Comparison of ENCODE assay signal across 18 cellular contexts in genomic region chr5:172712610-172713009, GRCh38. TPM values are rescaled to one million over a fixed set of nuclear protein-coding genes. Genes with fewer than 3 reads are reported as not detected.
DNase-seq lines count a peak whose midpoint lies in the region; ATAC-seq and TF ChIP-seq lines count a peak whose summit lies in the region.
"Had no signal": no experiment of that assay in that cellular context is flagged by ENCODE, and none has a peak within 500 bp of the region (broad histone marks: within the 10 kb centered on the region; RNA-seq: fewer than 3 reads in every experiment).

No MANE protein-coding gene starts in this region.

- no peak overlapping the region for H2AFZ ChIP-seq in neural cell (ENCODE audit: low read depth, low read length)

- no peak for TF ChIP-seq EP300 in neural cell (conservative IDR thresholded peaks at IDR 0.05; ENCODE audit: poor library complexity, severe bottlenecking)

- no peak for TF ChIP-seq RAD21 in neural cell (conservative IDR thresholded peaks at IDR 0.05)

- no peaks in the 10 kb centered on the region for H3K36me3 Mint-ChIP-seq in activated CD4-positive, alpha-beta memory T cell treated with anti-CD3 and anti-CD28 coated beads for 36 hours
- no peaks in the 10 kb centered on the region for H3K36me3 Mint-ChIP-seq in activated CD4-positive, alpha-beta memory T cell treated with anti-CD3 and anti-CD28 coated beads, Interleukin-2, amount 10 ng/mL, durations not matched to agents 7 days and 5 days (ENCODE audit: low read depth)
- no peaks in the 10 kb centered on the region for H3K36me3 Mint-ChIP-seq in activated T-helper 17 cell treated with anti-CD3 and anti-CD28 coated beads, Interleukin-2, amount 50 U/mL, for 72 hours (ENCODE audit: low read depth)
- H3K36me3 Mint-ChIP-seq: CD14-positive monocyte had no signal

- peaks cover 11% of the 10 kb centered on the region for H3K27me3 Mint-ChIP-seq in activated CD4-positive, alpha-beta memory T cell treated with anti-CD3 and anti-CD28 coated beads for 36 hours
- H3K27me3 Mint-ChIP-seq in activated CD4-positive, alpha-beta memory T cell treated with anti-CD3 and anti-CD28 coated beads, Interleukin-2, amount 10 ng/mL, durations not matched to agents 7 days and 5 days = peaks cover 12% of the 10 kb centered on the region
- H3K27me3 Mint-ChIP-seq in activated T-helper 17 cell treated with anti-CD3 and anti-CD28 coated beads, Interleukin-2, amount 50 U/mL, for 72 hours = peaks cover 2% of the 10 kb centered on the region

- CTCF ChIA-PET in activated CD4-positive, alpha-beta memory T cell treated with anti-CD3 and anti-CD28 coated beads for 36 hours (lab: Charles Lee) = interaction anchor here (0.7 to 11.8 kb wide), 8 partner anchors 10 to 253 kb away, joined by 4 to 393 read pairs (median 8); no protein-coding TSS in a partner anchor
- CTCF ChIA-PET in activated CD4-positive, alpha-beta memory T cell treated with anti-CD3 and anti-CD28 coated beads, Interleukin-2, amount 10 ng/mL, durations not matched to agents 7 days and 5 days (lab: Charles Lee) = interaction anchor here (0.6 to 6.2 kb wide), 7 partner anchors 15 to 413 kb away, joined by 3 to 258 read pairs (median 6); partner anchors contain the start of gene DUSP1

- H3K9ac ChIP-seq in adipocyte (ENCODE audit: low read length) (peak overlapping the region; percentile 30), neural cell (ENCODE audit: low read length) (peak overlapping the region; percentile 1)

- no peak overlapping the region for H3K4me2 ChIP-seq in neural cell (ENCODE audit: low read length)

- no peaks in the 10 kb centered on the region for H3K79me2 ChIP-seq in neural cell (replicated peaks; ENCODE audit: insufficient read depth, low read length)

- H3K27ac ChIP-seq in neural cell (ENCODE audit: low read length) (no peak overlapping the region), aorta (ENCODE audit: low read depth in 1 of 2, low read length in 2 of 2) (no peak overlapping the region)
- H3K27ac ChIP-seq: 22Rv1, SK-N-MC had no signal

- H3K36me3 ChIP-seq in adipocyte (ENCODE audit: control insufficient read depth, insufficient read depth, low read length, severe bottlenecking) = no peaks in the 10 kb centered on the region
- H3K36me3 ChIP-seq in neural cell (ENCODE audit: insufficient read depth, low read length) = no peaks in the 10 kb centered on the region
- no peaks in the 10 kb centered on the region for H3K36me3 ChIP-seq in aorta (ENCODE audit: control insufficient read depth in 1 of 2, insufficient read depth in 2 of 2, low read length in 1 of 2)
- H3K36me3 ChIP-seq: BE2C had no signal

- H3K9me3 ChIP-seq in adipocyte (ENCODE audit: control insufficient read depth, low read length) = no peaks in the 10 kb centered on the region
- H3K9me3 ChIP-seq in neural cell (ENCODE audit: low read length) = no peaks in the 10 kb centered on the region
- no peaks in the 10 kb centered on the region for H3K9me3 ChIP-seq in aorta (ENCODE audit: control insufficient read depth, low read length)
- H3K9me3 ChIP-seq: BE2C had no signal

- intact Hi-C loops in activated CD4-positive, alpha-beta memory T cell treated with anti-CD3 and anti-CD28 coated beads for 36 hours (cut with micrococcal nuclease) = loop anchor here (1.0 to 10.0 kb wide), 2 partner anchors 247 to 622 kb away; partner anchors contain the start of gene RPL26L1
- intact Hi-C loops in aorta (cut with DNase I) = loop anchor here in 1 of 2 donors (1.0 to 10.0 kb wide), 5 partner anchors 220 to 572 kb away; partner anchors contain the start of genes BNIP1 and RPL26L1

- H3K4me3 ChIP-seq in adipocyte (ENCODE audit: low read length) = no peak overlapping the region
- H3K4me3 ChIP-seq in neural cell (ENCODE audit: low read length) = no peak overlapping the region
- no peak overlapping the region for H3K4me3 ChIP-seq in aorta (ENCODE audit: low read length in 2 of 2)

- peak overlapping the region; percentile 8 for H3K4me3 Mint-ChIP-seq in activated CD4-positive, alpha-beta memory T cell treated with anti-CD3 and anti-CD28 coated beads for 36 hours
- H3K4me3 Mint-ChIP-seq in activated CD4-positive, alpha-beta memory T cell treated with anti-CD3 and anti-CD28 coated beads, Interleukin-2, amount 10 ng/mL, durations not matched to agents 7 days and 5 days = no peak overlapping the region
- no peak overlapping the region for H3K4me3 Mint-ChIP-seq in activated T-helper 17 cell treated with anti-CD3 and anti-CD28 coated beads, Interleukin-2, amount 50 U/mL, for 72 hours
- H3K4me3 Mint-ChIP-seq: CD14-positive monocyte had no signal

- no peak for TF ChIP-seq CTCF in neural cell (IDR thresholded peaks at IDR 0.05; ENCODE audit: poor library complexity, severe bottlenecking)

- no peaks in the 10 kb centered on the region for H3K9me3 Mint-ChIP-seq in activated CD4-positive, alpha-beta memory T cell treated with anti-CD3 and anti-CD28 coated beads for 36 hours
- H3K9me3 Mint-ChIP-seq in activated CD4-positive, alpha-beta memory T cell treated with anti-CD3 and anti-CD28 coated beads, Interleukin-2, amount 10 ng/mL, durations not matched to agents 7 days and 5 days = no peaks in the 10 kb centered on the region
- no peaks in the 10 kb centered on the region for H3K9me3 Mint-ChIP-seq in activated T-helper 17 cell treated with anti-CD3 and anti-CD28 coated beads, Interleukin-2, amount 50 U/mL, for 72 hours
- H3K9me3 Mint-ChIP-seq: CD14-positive monocyte had no signal

- no peaks in the 10 kb centered on the region for H4K20me1 ChIP-seq in neural cell (ENCODE audit: insufficient read depth)

- H3K27me3 ChIP-seq in adipocyte (replicated peaks; ENCODE audit: control insufficient read depth, insufficient read depth, low read length) (no peaks in the 10 kb centered on the region), neural cell (ENCODE audit: insufficient read depth, low read depth, low read length) (no peaks in the 10 kb centered on the region), aorta (ENCODE audit: control insufficient read depth in 1 of 2, insufficient read depth in 2 of 2, low read length in 1 of 2) (no peaks in the 10 kb centered on the region)
- H3K27me3 ChIP-seq: BE2C had no signal

- H3K4me1 Mint-ChIP-seq in activated CD4-positive, alpha-beta memory T cell treated with anti-CD3 and anti-CD28 coated beads for 36 hours (ENCODE audit: low read depth) = no peaks in the 10 kb centered on the region
- H3K4me1 Mint-ChIP-seq in activated CD4-positive, alpha-beta memory T cell treated with anti-CD3 and anti-CD28 coated beads, Interleukin-2, amount 10 ng/mL, durations not matched to agents 7 days and 5 days = peaks cover 6% of the 10 kb centered on the region
- peaks cover 11% of the 10 kb centered on the region for H3K4me1 Mint-ChIP-seq in activated T-helper 17 cell treated with anti-CD3 and anti-CD28 coated beads, Interleukin-2, amount 50 U/mL, for 72 hours

- 57 to 59% methylated on average over 8 of the region's 8 CpGs for WGBS in aorta, 2 donors

- no peaks in the 10 kb centered on the region for H3F3A ChIP-seq in neural cell (ENCODE audit: insufficient read depth, low read length, poor library complexity, severe bottlenecking)

- H3K27ac Mint-ChIP-seq in activated CD4-positive, alpha-beta memory T cell treated with anti-CD3 and anti-CD28 coated beads for 36 hours = no peak overlapping the region
- H3K27ac Mint-ChIP-seq in activated CD4-positive, alpha-beta memory T cell treated with anti-CD3 and anti-CD28 coated beads, Interleukin-2, amount 10 ng/mL, durations not matched to agents 7 days and 5 days = no peak overlapping the region
- H3K27ac Mint-ChIP-seq in activated T-helper 17 cell treated with anti-CD3 and anti-CD28 coated beads, Interleukin-2, amount 50 U/mL, for 72 hours = no peak overlapping the region
- H3K27ac Mint-ChIP-seq: CD14-positive monocyte had no signal

- no peaks in the 10 kb centered on the region for H3K4me1 ChIP-seq in adipocyte (ENCODE audit: control insufficient read depth, insufficient read depth, low read length)
- peaks cover 0 to 2% of the 10 kb centered on the region in 2 donors for H3K4me1 ChIP-seq in aorta (ENCODE audit: control insufficient read depth in 1 of 2, insufficient read depth in 2 of 2, low read length in 2 of 2)
- H3K4me1 ChIP-seq: BE2C had no signal

- ATAC-seq in aorta (ENCODE audit: low FRiP score) = no peak
- ATAC-seq in activated T-helper 17 cell treated with anti-CD3 and anti-CD28 coated beads, Interleukin-2, amount 50 U/mL, for 72 hours (replicated peaks) = no peak

- no peaks in the 10 kb centered on the region for H3K9me2 ChIP-seq in neural cell (ENCODE audit: insufficient read depth, low read length)

- DNase-seq in activated CD4-positive, alpha-beta memory T cell treated with anti-CD3 and anti-CD28 coated beads for 36 hours = no peak
- DNase-seq in activated CD4-positive, alpha-beta memory T cell treated with anti-CD3 and anti-CD28 coated beads, Interleukin-2, amount 10 ng/mL, durations not matched to agents 7 days and 5 days = no peak
- no peak for DNase-seq in adipocyte (ENCODE audit: low read depth)
- DNase-seq in aorta = peak; percentile 21 to 68
- DNase-seq in NCI-H510A treated with DMSO at 0.1 percent for 48 hours (lab: John Stamatoyannopoulos, UW) = no peak
- DNase-seq in anterior cingulate cortex (lab: John Stamatoyannopoulos, UW) = no peak
- DNase-seq: MV-4-11, NCI-H1105, NCI-H1436 treated with DMSO at 0.1 percent for 48 hours, NCI-H1930, NCI-H2107, SIG-M5 had no signal

- POLR2A ChIA-PET in activated CD4-positive, alpha-beta memory T cell treated with anti-CD3 and anti-CD28 coated beads for 36 hours (lab: Charles Lee) = no interaction called here
- POLR2A ChIA-PET in activated CD4-positive, alpha-beta memory T cell treated with anti-CD3 and anti-CD28 coated beads, Interleukin-2, amount 10 ng/mL, durations not matched to agents 7 days and 5 days (lab: Charles Lee) = no interaction called here

TF ChIP-seq in neural cell, 6 proteins besides CTCF, POLR2A, EP300 and RAD21:
- TF ChIP-seq EZH2 (IDR thresholded peaks at IDR 0.05; ENCODE audit: borderline replicate concordance, insufficient read depth, low read length, poor library complexity, severe bottlenecking) (no peak), MXI1 (conservative IDR thresholded peaks at IDR 0.05; ENCODE audit: poor library complexity, severe bottlenecking) (no peak), TAF1 (IDR thresholded peaks at IDR 0.05; ENCODE audit: low read depth) (no peak), POLR2AphosphoS5 (IDR thresholded peaks at IDR 0.05) (no peak)

RNA-seq across cellular contexts. Expression of gene DUSP1, which starts 58.4 kb away (rescaled TPM):
- 10 to 100 TPM; 10.6 to 10.7 TPM for total RNA-seq in activated CD4-positive, alpha-beta memory T cell treated with anti-CD3 and anti-CD28 coated beads for 36 hours
- 10 to 100 TPM; 17.0 to 18.8 TPM for total RNA-seq in activated CD4-positive, alpha-beta memory T cell treated with anti-CD3 and anti-CD28 coated beads, Interleukin-2, amount 10 ng/mL, durations not matched to agents 7 days and 5 days
- 48.3 and 52.9 TPM in 2 replicates for polyA plus RNA-seq in neural cell
- 97.5 and 131 TPM in 2 replicates for polyA minus RNA-seq in neural cell
- total RNA-seq in aorta = 1,000 to 10,000 TPM in 1 of 2 donors, 100 to 1,000 TPM in 1; 293 to 1,994 TPM
- 100 to 1,000 TPM; 178 to 515 TPM for polyA plus RNA-seq in aorta
- 10 to 100 TPM; 18.3 to 24.6 TPM for total RNA-seq in activated T-helper 17 cell treated with anti-CD3 and anti-CD28 coated beads, Interleukin-2, amount 50 U/mL, for 72 hours

Comparison
In these comparisons a context has a peak if more than half of its experiments do, and no peak if none do; other contexts are left out.
1. DNase-seq: peak in aorta (2 of 2); none in activated CD4-positive, alpha-beta memory T cell treated with anti-CD3 and anti-CD28 coated beads for 36 hours (single experiment), activated CD4-positive, alpha-beta memory T cell treated with anti-CD3 and anti-CD28 coated beads, Interleukin-2, amount 10 ng/mL, durations not matched to agents 7 days and 5 days (single experiment), adipocyte (single experiment), NCI-H510A treated with DMSO at 0.1 percent for 48 hours (single experiment) and anterior cingulate cortex (0 of 58).
2. RNA of gene DUSP1, which starts 58.4 kb away (total RNA-seq): 293 to 1,994 TPM in aorta; 18.3 to 24.6 TPM in activated T-helper 17 cell treated with anti-CD3 and anti-CD28 coated beads, Interleukin-2, amount 50 U/mL, for 72 hours, 17.0 to 18.8 TPM in activated CD4-positive, alpha-beta memory T cell treated with anti-CD3 and anti-CD28 coated beads, Interleukin-2, amount 10 ng/mL, durations not matched to agents 7 days and 5 days and 10.6 to 10.7 TPM in activated CD4-positive, alpha-beta memory T cell treated with anti-CD3 and anti-CD28 coated beads for 36 hours; every median in the first group is over 10 times any median in the second.